Comparison of ENCODE assay signal across 1 cellular context in genomic region chr5:65247594-65247993, GRCh38.
TF ChIP-seq lines count a peak whose summit lies in the region.

No MANE protein-coding gene starts in this region.

TF ChIP-seq in K562, 482 proteins besides CTCF, POLR2A, EP300 and RAD21 (continued from another document):
- TF ChIP-seq ZBTB49 (CRISPR knock-in tag; IDR thresholded peaks at IDR 0.05; ENCODE audit: borderline replicate concordance) = no peak
- TF ChIP-seq RB1 (IDR thresholded peaks at IDR 0.05; ENCODE audit: low read depth) = no peak
- no peak for TF ChIP-seq ZBTB7A (IDR thresholded peaks at IDR 0.05; ENCODE audit: borderline replicate concordance, control insufficient read depth, low read depth, low read length)
- TF ChIP-seq RNF219 (CRISPR knock-in tag; IDR thresholded peaks at IDR 0.05) = no peak
- no peak for TF ChIP-seq ZNF280B (CRISPR knock-in tag; IDR thresholded peaks at IDR 0.05)
- no peak for TF ChIP-seq ZNF561 (CRISPR knock-in tag; conservative IDR thresholded peaks at IDR 0.05)
- no peak for TF ChIP-seq HOXB6 (CRISPR knock-in tag; IDR thresholded peaks at IDR 0.05; ENCODE audit: borderline replicate concordance)
- no peak for TF ChIP-seq FOXK1 (CRISPR knock-in tag; IDR thresholded peaks at IDR 0.05; ENCODE audit: borderline replicate concordance)
